In the genomic region with DNA sequence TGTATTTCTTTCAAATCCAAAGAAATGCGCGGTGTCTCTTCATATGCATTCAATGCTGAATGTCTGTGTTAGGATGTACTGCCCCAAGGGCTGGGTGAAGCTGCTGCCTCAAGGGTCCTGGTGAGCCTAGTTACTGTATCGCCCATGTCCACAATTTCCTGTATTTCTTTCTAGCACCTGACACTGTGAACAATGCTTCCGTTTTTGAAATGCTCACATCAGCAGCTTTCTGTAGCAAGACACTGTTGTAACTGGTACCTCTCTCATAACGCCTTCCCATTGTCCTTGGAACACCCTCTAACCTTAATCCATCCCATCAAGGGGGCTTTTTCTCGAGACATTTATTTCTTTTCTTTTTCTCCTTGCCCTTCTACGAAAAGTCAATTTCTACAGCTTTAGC, we compare ENCODE assay signal across 1 cellular context.
TF ChIP-seq lines count a peak whose summit lies in the region.

No MANE protein-coding gene starts in this region.

TF ChIP-seq in IMR-90, 13 proteins besides CTCF, POLR2A, EP300 and RAD21:
- TF ChIP-seq CHD1 (IDR thresholded peaks at IDR 0.05; ENCODE audit: low read depth, low read length): no peak
- TF ChIP-seq, protein P1, sequence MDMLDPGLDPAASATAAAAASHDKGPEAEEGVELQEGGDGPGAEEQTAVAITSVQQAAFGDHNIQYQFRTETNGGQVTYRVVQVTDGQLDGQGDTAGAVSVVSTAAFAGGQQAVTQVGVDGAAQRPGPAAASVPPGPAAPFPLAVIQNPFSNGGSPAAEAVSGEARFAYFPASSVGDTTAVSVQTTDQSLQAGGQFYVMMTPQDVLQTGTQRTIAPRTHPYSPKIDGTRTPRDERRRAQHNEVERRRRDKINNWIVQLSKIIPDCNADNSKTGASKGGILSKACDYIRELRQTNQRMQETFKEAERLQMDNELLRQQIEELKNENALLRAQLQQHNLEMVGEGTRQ (IDR thresholded peaks at IDR 0.05; ENCODE audit: low read depth, low read length): no peak
- TF ChIP-seq FOS (IDR thresholded peaks at IDR 0.05; ENCODE audit: low read depth, low read length): no peak
- TF ChIP-seq NFE2L2 (IDR thresholded peaks at IDR 0.05; ENCODE audit: low read depth, low read length): no peak
- TF ChIP-seq MXI1 (IDR thresholded peaks at IDR 0.05; ENCODE audit: borderline replicate concordance, low read depth, low read length): no peak
- no peak for TF ChIP-seq MAFK (IDR thresholded peaks at IDR 0.05; ENCODE audit: low read depth, low read length)
- no peak for TF ChIP-seq CEBPB (IDR thresholded peaks at IDR 0.05; ENCODE audit: low read depth, low read length)
- no peak for TF ChIP-seq RFX5 (IDR thresholded peaks at IDR 0.05; ENCODE audit: low read depth, low read length)
- no peak for TF ChIP-seq RCOR1 (IDR thresholded peaks at IDR 0.05; ENCODE audit: insufficient replicate concordance, low read length)
- no peak for TF ChIP-seq SMC3 (IDR thresholded peaks at IDR 0.05; ENCODE audit: low read depth, low read length)
- no peak for TF ChIP-seq MAZ (IDR thresholded peaks at IDR 0.05; ENCODE audit: borderline replicate concordance, low read depth, low read length)
- TF ChIP-seq BHLHE40 (IDR thresholded peaks at IDR 0.05; ENCODE audit: low read depth, low read length): no peak
TF ChIP-seq in IMR-90: peak in this region for 0.
